8 cellular contexts compared by ENCODE assay signal in genomic region chr21:25881524-25882376, GRCh38.
DNase-seq lines count a peak whose midpoint lies in the region; ATAC-seq and TF ChIP-seq lines count a peak whose summit lies in the region.

No MANE protein-coding gene starts in this region.

- no peaks in the 10 kb centered on the region for H3K27me3 Mint-ChIP-seq in activated CD8-positive, alpha-beta T cell treated with anti-CD3 and anti-CD28 coated beads, Interleukin-2, amount 10 ng/mL, durations not matched to agents 7 days and 5 days (ENCODE audit: low read depth)
- no peaks in the 10 kb centered on the region for H3K27me3 Mint-ChIP-seq in endodermal cell (ENCODE audit: insufficient read depth)
- H3K27me3 Mint-ChIP-seq in stimulated activated naive B cell treated with anti-CD40 and anti-IgM and Interleukin-4, amounts not matched to agents 10 μg/mL and 1 μg/mL and 100 μg/mL, for 72 hours = no peaks in the 10 kb centered on the region

- no peak overlapping the region for H3K27ac ChIP-seq in endodermal cell (ENCODE audit: low read depth, low read length)

- WGBS in endodermal cell (ENCODE audit: insufficient coverage in 1 of 2, insufficient read length in 1 of 2), 2 experiments = 74 to 78% methylated on average over 10 to 17 of the region's 17 CpGs

- TF ChIP-seq CTCF in endodermal cell (conservative IDR thresholded peaks at IDR 0.05) = peak; percentile 94

- no peak overlapping the region for H3K27ac Mint-ChIP-seq in activated CD8-positive, alpha-beta T cell treated with anti-CD3 and anti-CD28 coated beads, Interleukin-2, amount 10 ng/mL, durations not matched to agents 7 days and 5 days
- H3K27ac Mint-ChIP-seq in endodermal cell = no peak overlapping the region
- H3K27ac Mint-ChIP-seq in stimulated activated naive B cell treated with anti-CD40 and anti-IgM and Interleukin-4, amounts not matched to agents 10 μg/mL and 1 μg/mL and 100 μg/mL, for 72 hours = no peak overlapping the region

- peaks cover 66% of the 10 kb centered on the region for H3K36me3 ChIP-seq in endodermal cell (ENCODE audit: control insufficient read depth, insufficient read depth, low read length)

- no peaks in the 10 kb centered on the region for H3K9me3 Mint-ChIP-seq in activated CD8-positive, alpha-beta T cell treated with anti-CD3 and anti-CD28 coated beads, Interleukin-2, amount 10 ng/mL, durations not matched to agents 7 days and 5 days (ENCODE audit: insufficient read depth)
- H3K9me3 Mint-ChIP-seq in endodermal cell = peaks cover 13% of the 10 kb centered on the region
- no peaks in the 10 kb centered on the region for H3K9me3 Mint-ChIP-seq in stimulated activated naive B cell treated with anti-CD40 and anti-IgM and Interleukin-4, amounts not matched to agents 10 μg/mL and 1 μg/mL and 100 μg/mL, for 72 hours

- no peak overlapping the region for H3K4me3 ChIP-seq in endodermal cell (ENCODE audit: low read length)

- ATAC-seq in GM19324 (IDR thresholded peaks at IDR 0.05; ENCODE audit: low FRiP score, unreplicated experiment) (peak; percentile 71), HG03342 (IDR thresholded peaks at IDR 0.05; ENCODE audit: unreplicated experiment) (peak; percentile 92)
- peak; percentile 80 for ATAC-seq in activated CD8-positive, alpha-beta T cell treated with anti-CD3 and anti-CD28 coated beads, Interleukin-2, amount 10 ng/mL, durations not matched to agents 7 days and 5 days
- ATAC-seq in stimulated activated naive B cell treated with anti-CD40 and anti-IgM and Interleukin-4, amounts not matched to agents 10 μg/mL and 1 μg/mL and 100 μg/mL, for 72 hours (replicated peaks) = peak; percentile 74 to 90

- DNase-seq in CMK (ENCODE audit: low read depth) = peak; percentile 61
- peak; percentile 1 for DNase-seq in NCI-H82 treated with DMSO at 0.1 percent for 48 hours (lab: John Stamatoyannopoulos, UW; ENCODE audit: unreplicated experiment)
- DNase-seq in activated CD8-positive, alpha-beta T cell treated with anti-CD3 and anti-CD28 coated beads, Interleukin-2, amount 10 ng/mL, durations not matched to agents 7 days and 5 days = peak; percentile 73
- DNase-seq in endodermal cell = peak; percentile 80
- peak; percentile 62 for DNase-seq in mucosa of gallbladder (ENCODE audit: low spot score)
- peak; percentile 32 for DNase-seq in stimulated activated naive B cell treated with anti-CD40 and anti-IgM and Interleukin-4, amounts not matched to agents 10 μg/mL and 1 μg/mL and 100 μg/mL, for 72 hours

- CTCF ChIA-PET in activated CD8-positive, alpha-beta T cell treated with anti-CD3 and anti-CD28 coated beads, Interleukin-2, amount 10 ng/mL, durations not matched to agents 7 days and 5 days (lab: Charles Lee) = interaction anchor here (0.5 to 5.1 kb wide), 11 partner anchors 9 to 288 kb away, joined by 3 to 22 read pairs (median 3); partner anchors contain the start of gene APP

- POLR2A ChIA-PET in activated CD8-positive, alpha-beta T cell treated with anti-CD3 and anti-CD28 coated beads, Interleukin-2, amount 10 ng/mL, durations not matched to agents 7 days and 5 days (lab: Charles Lee) = no interaction called here

- H3K4me3 Mint-ChIP-seq in activated CD8-positive, alpha-beta T cell treated with anti-CD3 and anti-CD28 coated beads, Interleukin-2, amount 10 ng/mL, durations not matched to agents 7 days and 5 days = no peak overlapping the region
- no peak overlapping the region for H3K4me3 Mint-ChIP-seq in endodermal cell
- no peak overlapping the region for H3K4me3 Mint-ChIP-seq in stimulated activated naive B cell treated with anti-CD40 and anti-IgM and Interleukin-4, amounts not matched to agents 10 μg/mL and 1 μg/mL and 100 μg/mL, for 72 hours

- H3K4me1 Mint-ChIP-seq in activated CD8-positive, alpha-beta T cell treated with anti-CD3 and anti-CD28 coated beads, Interleukin-2, amount 10 ng/mL, durations not matched to agents 7 days and 5 days (ENCODE audit: low read depth) = no peaks in the 10 kb centered on the region
- peaks cover 3% of the 10 kb centered on the region for H3K4me1 Mint-ChIP-seq in endodermal cell
- peaks cover 0 to 4% of the 10 kb centered on the region in 2 donors for H3K4me1 Mint-ChIP-seq in stimulated activated naive B cell treated with anti-CD40 and anti-IgM and Interleukin-4, amounts not matched to agents 10 μg/mL and 1 μg/mL and 100 μg/mL, for 72 hours

- no peaks in the 10 kb centered on the region for H3K36me3 Mint-ChIP-seq in activated CD8-positive, alpha-beta T cell treated with anti-CD3 and anti-CD28 coated beads, Interleukin-2, amount 10 ng/mL, durations not matched to agents 7 days and 5 days (ENCODE audit: low read depth)
- peaks cover 76% of the 10 kb centered on the region for H3K36me3 Mint-ChIP-seq in endodermal cell (ENCODE audit: low read depth)
- peaks cover 10 to 17% of the 10 kb centered on the region in 2 donors for H3K36me3 Mint-ChIP-seq in stimulated activated naive B cell treated with anti-CD40 and anti-IgM and Interleukin-4, amounts not matched to agents 10 μg/mL and 1 μg/mL and 100 μg/mL, for 72 hours

- no peak overlapping the region for H3K9ac ChIP-seq in endodermal cell (ENCODE audit: extremely low read depth, low read length, poor library complexity, severe bottlenecking)

- H3K27me3 ChIP-seq in endodermal cell (ENCODE audit: control insufficient read depth, insufficient read depth, low read length, poor library complexity, severe bottlenecking) = no peaks in the 10 kb centered on the region

- H3K9me3 ChIP-seq in endodermal cell (ENCODE audit: control insufficient read depth, low read length) = peaks cover 7% of the 10 kb centered on the region

- no peaks in the 10 kb centered on the region for H3K4me1 ChIP-seq in endodermal cell (ENCODE audit: control insufficient read depth, insufficient read depth, low read length)

Comparison
In these comparisons a context has a peak if more than half of its experiments do, and no peak if none do; other contexts are left out.
1. DNase-seq: peak in every context shown above with its lines; median percentile 80 in endodermal cell; 73 in activated CD8-positive, alpha-beta T cell treated with anti-CD3 and anti-CD28 coated beads, Interleukin-2, amount 10 ng/mL, durations not matched to agents 7 days and 5 days; 62 in mucosa of gallbladder; 61 in CMK; 32 in stimulated activated naive B cell treated with anti-CD40 and anti-IgM and Interleukin-4, amounts not matched to agents 10 μg/mL and 1 μg/mL and 100 μg/mL, for 72 hours; 1 in NCI-H82 treated with DMSO at 0.1 percent for 48 hours.